ENCODE assay signal across 16 cellular contexts in the genomic region with DNA sequence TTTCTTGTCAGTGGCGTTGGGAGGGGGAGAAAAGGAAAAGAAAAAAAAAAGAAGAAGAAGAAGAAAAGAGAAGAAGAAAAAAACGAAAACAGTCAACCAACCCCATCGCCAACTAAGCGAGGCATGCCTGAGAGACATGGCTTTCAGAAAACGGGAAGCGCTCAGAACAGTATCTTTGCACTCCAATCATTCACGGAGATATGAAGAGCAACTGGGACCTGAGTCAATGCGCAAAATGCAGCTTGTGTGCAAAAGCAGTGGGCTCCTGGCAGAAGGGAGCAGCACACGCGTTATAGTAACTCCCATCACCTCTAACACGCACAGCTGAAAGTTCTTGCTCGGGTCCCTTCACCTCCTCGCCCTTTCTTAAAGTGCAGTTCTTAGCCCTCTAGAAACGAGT. TPM values are rescaled to one million over a fixed set of nuclear protein-coding genes. Genes with fewer than 3 reads are reported as not detected.
A peak's percentile ranks its signal among the peaks of the same experiment; 100 is the strongest.
DNase-seq lines count a peak whose midpoint lies in the region; ATAC-seq and TF ChIP-seq lines count a peak whose summit lies in the region.
"Had no signal": no experiment of that assay in that cellular context is flagged by ENCODE, and none has a peak within 500 bp of the region (broad histone marks: within the 10 kb centered on the region; RNA-seq: fewer than 3 reads in every experiment).

No MANE protein-coding gene starts in this region.

- DNase-seq in DMS53 (lab: John Stamatoyannopoulos, UW) (peak; percentile 77), GM13977 (ENCODE audit: low spot score) (peak; percentile 38), NCI-H774 (lab: John Stamatoyannopoulos, UW) (peak; percentile 56), left kidney (ENCODE audit: low read depth, low spot score) (peak; percentile 18), DMS153 treated with DMSO at 0.1 percent for 48 hours (lab: John Stamatoyannopoulos, UW; ENCODE audit: unreplicated experiment) (no peak), testis (no peak), HuH-7.5 (ENCODE audit: low spot score) (no peak)
- DNase-seq: Kasumi-1, substantia nigra had no signal

- in situ Hi-C loops in GM13977 (cut with MboI; ENCODE audit: low pct_unique_long_range_greater_than_20kb, low sequenced_read_pairs, unreplicated experiment), result no loop called here

- intact Hi-C loops in testis (cut with DNase I; ENCODE audit: low total_unique reads), result no loop called here

- H3K27me3 ChIP-seq in testis, result no peaks in the 10 kb centered on the region

- no peaks in the 10 kb centered on the region for H3K9me3 ChIP-seq in testis

- no peak overlapping the region for H3K27ac ChIP-seq in testis
- H3K27ac ChIP-seq: BLaER1 treated with 17β-estradiol and CSF1 and Interleukin-3, amounts not matched to agents 10 nM and 100 nM; HL-60; SK-N-MC had no signal

- TF ChIP-seq POLR2A in testis (IDR thresholded peaks at IDR 0.05), result no peak

- 28% methylated on average over 14 of the region's 14 CpGs for WGBS in testis, 2 donors

- no peak for ATAC-seq in HG03457 (IDR thresholded peaks at IDR 0.05; ENCODE audit: unreplicated experiment)
- ATAC-seq: left lobe of liver had no signal

- TF ChIP-seq CTCF in GM13977 (IDR thresholded peaks at IDR 0.05; ENCODE audit: extremely low read depth, insufficient read depth, missing control alignments), result no peak
- TF ChIP-seq CTCF in testis (IDR thresholded peaks at IDR 0.05), result no peak

- no peaks in the 10 kb centered on the region for H3K36me3 ChIP-seq in testis (ENCODE audit: low read depth, missing control alignments)
- H3K36me3 ChIP-seq: BLaER1 treated with 17β-estradiol and CSF1 and Interleukin-3, amounts not matched to agents 10 nM and 100 nM had no signal

- H3K4me1 ChIP-seq in testis, result peaks cover 5% of the 10 kb centered on the region

- H3K4me3 ChIP-seq in testis, result no peak overlapping the region
- H3K4me3 ChIP-seq: SK-N-MC had no signal

RNA-seq across cellular contexts. Expression of gene ASCL1, which starts 1.9 kb away (rescaled TPM):
- total RNA-seq in testis, result under 1 TPM; 0.25 to 0.71 TPM
- polyA plus RNA-seq in testis (ENCODE audit: insufficient read depth, low read depth, low replicate concordance), result 0.33 TPM
- total RNA-seq: left lobe of liver, renal cortical epithelial cell had no signal

RNA-seq across cellular contexts. Expression of gene PAH, which starts 42.3 kb away (rescaled TPM):
- total RNA-seq in testis, result 10 to 100 TPM in 1 of 2 donors, 1 to 10 TPM in 1; 9.3 to 18.4 TPM
- polyA plus RNA-seq in testis (ENCODE audit: insufficient read depth, low read depth, low replicate concordance), result 23.2 TPM
- total RNA-seq: Daoy, renal cortical epithelial cell had no signal

Comparison
In these comparisons a context has a peak if more than half of its experiments do, and no peak if none do; other contexts are left out.
1. DNase-seq: peak in DMS53 (single experiment), GM13977 (single experiment), NCI-H774 (single experiment) and left kidney (single experiment); none in DMS153 treated with DMSO at 0.1 percent for 48 hours (single experiment), testis (single experiment) and HuH-7.5 (single experiment).